In genomic region chr2:96861074-96861473, GRCh38 we compare ENCODE assay signal across 14 cellular contexts.
"Had no signal": no experiment of that assay in that cellular context is flagged by ENCODE, and none has a peak within 500 bp of the region (broad histone marks: within the 10 kb centered on the region; RNA-seq: fewer than 3 reads in every experiment).

No MANE protein-coding gene starts in this region.

- DNase-seq: activated CD8-positive, alpha-beta memory T cell treated with anti-CD3 and anti-CD28 coated beads, Interleukin-2, amount 10 ng/mL, durations not matched to agents 7 days and 5 days; activated T-cell treated with anti-CD3 and anti-CD28 coated beads, Interleukin-2, amount 50 U/mL, for 1 hour; cerebellar nuclear complex; nephron progenitor cell; stimulated activated naive B cell treated with anti-CD40 and anti-IgM and Interleukin-4, amounts not matched to agents 10 μg/mL and 1 μg/mL and 100 μg/mL, for 72 hours had no signal

- H3K9me3 ChIP-seq: ascending aorta, breast epithelium, heart left ventricle had no signal

- H3K36me3 Mint-ChIP-seq: memory B cell had no signal

- H3K4me3 ChIP-seq: ascending aorta, breast epithelium, heart left ventricle had no signal

- H3K27me3 ChIP-seq: ascending aorta, breast epithelium, heart left ventricle had no signal

- H3K4me3 Mint-ChIP-seq: activated CD8-positive, alpha-beta memory T cell treated with anti-CD3 and anti-CD28 coated beads, Interleukin-2, amount 10 ng/mL, durations not matched to agents 7 days and 5 days; activated naive CD4-positive, alpha-beta T cell treated with anti-CD3 and anti-CD28 coated beads for 36 hours; activated naive CD8-positive, alpha-beta T cell treated with anti-CD3 and anti-CD28 coated beads, Interleukin-2, amount 50 U/mL, for 24 hours; memory B cell; nephron progenitor cell; stimulated activated naive B cell treated with anti-CD40 and anti-IgM and Interleukin-4, amounts not matched to agents 10 μg/mL and 1 μg/mL and 100 μg/mL, for 72 hours; type B pancreatic cell had no signal

- ATAC-seq: activated CD8-positive, alpha-beta memory T cell treated with anti-CD3 and anti-CD28 coated beads, Interleukin-2, amount 10 ng/mL, durations not matched to agents 7 days and 5 days; activated naive CD8-positive, alpha-beta T cell treated with anti-CD3 and anti-CD28 coated beads, Interleukin-2, amount 50 U/mL, for 24 hours; heart left ventricle; stimulated activated naive B cell treated with anti-CD40 and anti-IgM and Interleukin-4, amounts not matched to agents 10 μg/mL and 1 μg/mL and 100 μg/mL, for 72 hours had no signal

- H3K27ac Mint-ChIP-seq: activated CD8-positive, alpha-beta memory T cell treated with anti-CD3 and anti-CD28 coated beads, Interleukin-2, amount 10 ng/mL, durations not matched to agents 7 days and 5 days; activated naive CD4-positive, alpha-beta T cell treated with anti-CD3 and anti-CD28 coated beads for 36 hours; activated naive CD8-positive, alpha-beta T cell treated with anti-CD3 and anti-CD28 coated beads, Interleukin-2, amount 50 U/mL, for 24 hours; activated T-helper 2 cell treated with anti-CD3 and anti-CD28 coated beads, Interferon-gamma antibody, Interleukin-2, Interleukin-4, amounts not matched to agents 10 μg/mL and 5 μg/mL and 100 μg/mL, durations not matched to agents 14 hours and 24 hours and 36 hours; memory B cell; stimulated activated naive B cell treated with anti-CD40 and anti-IgM and Interleukin-4, amounts not matched to agents 10 μg/mL and 1 μg/mL and 100 μg/mL, for 72 hours; type B pancreatic cell had no signal

- H3K36me3 ChIP-seq: breast epithelium had no signal

- H3K27ac ChIP-seq: VCaP had no signal

- H3K27me3 Mint-ChIP-seq: activated CD8-positive, alpha-beta memory T cell treated with anti-CD3 and anti-CD28 coated beads, Interleukin-2, amount 10 ng/mL, durations not matched to agents 7 days and 5 days; activated naive CD8-positive, alpha-beta T cell treated with anti-CD3 and anti-CD28 coated beads, Interleukin-2, amount 50 U/mL, for 24 hours; type B pancreatic cell had no signal

- H3K9me3 Mint-ChIP-seq: activated naive CD4-positive, alpha-beta T cell treated with anti-CD3 and anti-CD28 coated beads for 36 hours; activated naive CD8-positive, alpha-beta T cell treated with anti-CD3 and anti-CD28 coated beads, Interleukin-2, amount 50 U/mL, for 24 hours; activated T-helper 2 cell treated with anti-CD3 and anti-CD28 coated beads, Interferon-gamma antibody, Interleukin-2, Interleukin-4, amounts not matched to agents 10 μg/mL and 5 μg/mL and 100 μg/mL, durations not matched to agents 14 hours and 24 hours and 36 hours; memory B cell; nephron progenitor cell; stimulated activated naive B cell treated with anti-CD40 and anti-IgM and Interleukin-4, amounts not matched to agents 10 μg/mL and 1 μg/mL and 100 μg/mL, for 72 hours; type B pancreatic cell had no signal
